In the genomic region with DNA sequence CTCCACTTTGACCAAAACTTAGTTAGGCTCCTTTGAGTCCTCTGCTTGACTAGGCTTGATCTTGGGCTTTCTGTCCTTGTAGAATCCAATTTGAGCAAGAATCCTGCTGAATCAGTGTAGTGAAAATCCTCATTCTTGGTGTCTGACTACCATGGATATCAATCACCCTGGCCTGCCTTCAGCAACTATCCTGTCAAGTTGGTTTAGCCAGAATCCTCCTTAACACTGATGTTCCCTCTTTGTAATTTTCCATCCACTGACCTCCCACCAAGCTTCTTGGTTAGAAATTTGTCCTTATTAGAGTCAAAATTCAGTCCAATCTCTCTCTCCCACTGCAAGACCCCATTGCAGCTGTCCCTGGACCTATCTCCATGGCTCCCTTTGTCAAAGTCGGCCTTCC, we compare ENCODE assay signal across 9 cellular contexts. TPM values are rescaled to one million over a fixed set of nuclear protein-coding genes. Genes with fewer than 3 reads are reported as not detected.
DNase-seq lines count a peak whose midpoint lies in the region; TF ChIP-seq lines count a peak whose summit lies in the region.
"Had no signal": no experiment of that assay in that cellular context is flagged by ENCODE, and none has a peak within 500 bp of the region (broad histone marks: within the 10 kb centered on the region; RNA-seq: fewer than 3 reads in every experiment).

No MANE protein-coding gene starts in this region.

- no peaks in the 10 kb centered on the region for H3K27me3 Mint-ChIP-seq in activated T-cell treated with anti-CD3 and anti-CD28 coated beads, Interleukin-2, amount 50 U/mL, for 24 hours

- DNase-seq in activated T-cell treated with anti-CD3 and anti-CD28 coated beads, Interleukin-2, amount 50 U/mL, for 24 hours: no peak
- DNase-seq in activated T-cell treated with anti-CD3 and anti-CD28 coated beads, Interleukin-2, amount 50 U/mL, for 48 hours: no peak
- DNase-seq in RPMI7951 (ENCODE audit: low read depth) (peak; percentile 3), fibroblast of the aortic adventitia (ENCODE audit: low read depth) (no peak), HuH-7.5 (ENCODE audit: low spot score) (no peak), NCI-H2227 treated with DMSO at 0.1 percent for 48 hours (lab: John Stamatoyannopoulos, UW) (no peak), NCI-H524 (lab: John Stamatoyannopoulos, UW) (no peak)

- no peaks in the 10 kb centered on the region for H3K27me3 ChIP-seq in subcutaneous abdominal adipose tissue (ENCODE audit: control insufficient read depth in 5 of 5, insufficient read depth in 4 of 5, low read length in 5 of 5)
- H3K27me3 ChIP-seq: cardiac muscle cell had no signal

- H3K27ac Mint-ChIP-seq in activated T-cell treated with anti-CD3 and anti-CD28 coated beads, Interleukin-2, amount 50 U/mL, for 24 hours: peak overlapping the region; percentile 95

- H3K4me3 Mint-ChIP-seq in activated T-cell treated with anti-CD3 and anti-CD28 coated beads, Interleukin-2, amount 50 U/mL, for 24 hours: peak overlapping the region; percentile 97

- no peak overlapping the region for H3K27ac ChIP-seq in subcutaneous abdominal adipose tissue (ENCODE audit: low read depth, low read length)

- H3K4me3 ChIP-seq in fibroblast of the aortic adventitia (ENCODE audit: low read depth, low read length) (peak overlapping the region; percentile 96), subcutaneous abdominal adipose tissue (ENCODE audit: low read depth in 1 of 5, low read length in 5 of 5) (peak overlapping the region in 4 of 5 donors; percentile 19 to 99 (median 92))

- no peaks in the 10 kb centered on the region for H3K9me3 Mint-ChIP-seq in activated T-cell treated with anti-CD3 and anti-CD28 coated beads, Interleukin-2, amount 50 U/mL, for 24 hours

- peaks cover 0 to 3% (median 0%) of the 10 kb centered on the region in 5 donors for H3K36me3 ChIP-seq in subcutaneous abdominal adipose tissue (ENCODE audit: control insufficient read depth in 5 of 5, insufficient read depth in 5 of 5, low read length in 5 of 5)
- H3K36me3 ChIP-seq: cardiac muscle cell had no signal

- no peaks in the 10 kb centered on the region for H3K9me3 ChIP-seq in subcutaneous abdominal adipose tissue (ENCODE audit: control insufficient read depth in 5 of 5, low read length in 5 of 5)

- peaks cover 31% of the 10 kb centered on the region for H3K36me3 Mint-ChIP-seq in activated T-cell treated with anti-CD3 and anti-CD28 coated beads, Interleukin-2, amount 50 U/mL, for 24 hours (ENCODE audit: low read depth)

- TF ChIP-seq CTCF in fibroblast of the aortic adventitia (IDR thresholded peaks at IDR 0.05; ENCODE audit: insufficient read depth, low read length): no peak

- H3K4me1 ChIP-seq in subcutaneous abdominal adipose tissue (ENCODE audit: control insufficient read depth in 5 of 5, insufficient read depth in 5 of 5, low read length in 5 of 5): peaks cover 0 to 23% (median 21%) of the 10 kb centered on the region in 5 donors

- peaks cover 40% of the 10 kb centered on the region for H3K4me1 Mint-ChIP-seq in activated T-cell treated with anti-CD3 and anti-CD28 coated beads, Interleukin-2, amount 50 U/mL, for 24 hours (ENCODE audit: low read depth)

- H3K9ac ChIP-seq in subcutaneous abdominal adipose tissue (ENCODE audit: low read length in 5 of 5): peak overlapping the region in 2 of 5 donors; percentile 14 to 99

RNA-seq across cellular contexts. Expression of a gene that starts 0.5 kb away (rescaled TPM):
- 18.1 and 18.6 TPM in 2 replicates for total RNA-seq in RPMI7951 (2014; rRNA removed; shearing (Covaris generic))
- total RNA-seq in fibroblast of the aortic adventitia (ENCODE audit: low replicate concordance): 19.5 and 27.1 TPM in 2 replicates

RNA-seq across cellular contexts. Expression of a gene that starts 39.2 kb away (rescaled TPM):
- total RNA-seq in RPMI7951 (2014; rRNA removed; shearing (Covaris generic)): 0.20 and 0.24 TPM in 2 replicates
- not detected in 2 replicates for total RNA-seq in fibroblast of the aortic adventitia (ENCODE audit: low replicate concordance)
